Comparison of ENCODE assay signal across 9 cellular contexts in the genomic region with DNA sequence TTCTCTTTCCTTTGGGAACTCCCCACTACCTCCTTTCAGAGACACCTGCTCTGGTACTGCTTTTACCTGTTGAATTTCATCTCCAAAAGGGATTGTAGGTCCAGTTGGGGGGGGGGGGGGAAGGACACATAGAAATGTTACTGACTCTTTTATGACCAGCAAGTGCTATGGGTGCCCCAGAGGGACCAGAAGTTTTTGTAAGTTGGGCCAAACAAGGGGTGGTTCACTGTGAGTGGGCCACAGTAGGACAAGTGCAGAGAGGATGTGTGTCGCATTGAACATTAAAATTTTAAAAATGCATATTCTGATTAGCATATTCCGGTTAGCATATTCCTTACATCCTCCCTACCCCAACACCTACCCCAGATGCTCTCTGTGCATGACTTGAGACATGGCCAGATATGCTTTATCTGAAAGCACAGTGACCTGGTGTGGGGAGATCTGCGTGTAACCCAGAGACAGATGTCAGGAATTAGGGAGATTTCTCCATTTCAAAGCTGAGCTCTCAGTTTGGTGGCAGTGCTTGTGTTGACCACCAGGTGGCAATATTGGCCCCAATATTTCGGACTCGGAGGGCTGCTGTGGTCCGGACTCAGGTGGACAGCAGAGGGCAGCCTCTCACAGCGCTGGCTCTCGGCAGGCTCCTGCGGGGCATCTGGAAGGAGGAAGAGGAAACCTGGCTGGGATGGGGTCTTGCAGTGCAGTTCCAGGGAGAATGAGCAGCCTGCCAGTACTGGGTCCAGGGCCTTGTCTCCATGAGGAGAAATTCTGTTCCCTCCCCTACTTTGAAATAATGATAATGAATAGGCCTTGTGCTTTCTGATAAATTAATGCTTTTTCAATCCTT. TPM values are rescaled to one million over a fixed set of nuclear protein-coding genes. Genes with fewer than 3 reads are reported as not detected.
A peak's percentile ranks its signal among the peaks of the same experiment; 100 is the strongest.
DNase-seq lines count a peak whose midpoint lies in the region; ATAC-seq and TF ChIP-seq lines count a peak whose summit lies in the region.
"Had no signal": no experiment of that assay in that cellular context is flagged by ENCODE, and none has a peak within 500 bp of the region (broad histone marks: within the 10 kb centered on the region; RNA-seq: fewer than 3 reads in every experiment).

No MANE protein-coding gene starts in this region.

- no peak overlapping the region for H3K27ac ChIP-seq in thyroid gland

- H3K27ac Mint-ChIP-seq in HFFc6 (peak overlapping the region; percentile 71), osteocyte (ENCODE audit: unreplicated experiment) (no peak overlapping the region)
- H3K27ac Mint-ChIP-seq in activated naive CD4-positive, alpha-beta T cell treated with anti-CD3 and anti-CD28 coated beads, Interleukin-2, amount 10 ng/mL, durations not matched to agents 7 days and 5 days, result peak overlapping the region; percentile 98

- H3K4me3 Mint-ChIP-seq in HFFc6, result peak overlapping the region; percentile 16
- peak overlapping the region; percentile 38 for H3K4me3 Mint-ChIP-seq in activated naive CD4-positive, alpha-beta T cell treated with anti-CD3 and anti-CD28 coated beads, Interleukin-2, amount 10 ng/mL, durations not matched to agents 7 days and 5 days
- no peak overlapping the region for H3K4me3 Mint-ChIP-seq in osteocyte (ENCODE audit: unreplicated experiment)

- no peak overlapping the region for H3K4me3 ChIP-seq in thyroid gland (replicated peaks in 1 of 3)

- CTCF ChIA-PET in activated naive CD4-positive, alpha-beta T cell treated with anti-CD3 and anti-CD28 coated beads, Interleukin-2, amount 10 ng/mL, durations not matched to agents 7 days and 5 days (lab: Charles Lee), result interaction anchor here (0.5 to 10.4 kb wide), 45 partner anchors 9 to 960 kb away, joined by 3 to 264 read pairs (median 4); partner anchors contain the start of genes ACIN1, C14orf119, HOMEZ and SLC7A8

- peak; percentile 96 for ATAC-seq in SK-N-SH treated with all-trans-retinoic acid at 6 μM for 48 hours

- TF ChIP-seq CTCF in HFFc6 (IDR thresholded peaks at IDR 0.05) (peak; percentile 100), osteocyte (IDR thresholded peaks at IDR 0.05) (peak; percentile 100), thyroid gland (IDR thresholded peaks at IDR 0.05) (peak; percentile 96 to 100 (median 100))

- H3K36me3 ChIP-seq in thyroid gland, result no peaks in the 10 kb centered on the region

- in situ Hi-C loops in G401 (cut with HindIII; ENCODE audit: low sequenced_read_pairs), result no loop called here

- TF ChIP-seq POLR2A in thyroid gland (IDR thresholded peaks at IDR 0.05), result no peak

- H3K9me3 Mint-ChIP-seq in HFFc6 (no peaks in the 10 kb centered on the region), osteocyte (ENCODE audit: unreplicated experiment) (no peaks in the 10 kb centered on the region)
- H3K9me3 Mint-ChIP-seq in activated naive CD4-positive, alpha-beta T cell treated with anti-CD3 and anti-CD28 coated beads, Interleukin-2, amount 10 ng/mL, durations not matched to agents 7 days and 5 days, result no peaks in the 10 kb centered on the region

- intact Hi-C loops in thyroid gland (cut with DNase I), result loop anchor here (2.0 to 10.0 kb wide), 2 partner anchors 68 to 174 kb away; no protein-coding TSS in a partner anchor

- DNase-seq in G401 (ENCODE audit: low spot score) (peak; percentile 90), HFFc6 (peak; percentile 76), NCI-H128 (lab: John Stamatoyannopoulos, UW; ENCODE audit: unreplicated experiment) (peak; percentile 76), germinal center (ENCODE audit: low spot score) (peak; percentile 89), osteocyte (ENCODE audit: extremely low spot score, unreplicated experiment) (peak; percentile 94), thyroid gland (peak; percentile 88 to 91)
- peak; percentile 89 for DNase-seq in activated naive CD4-positive, alpha-beta T cell treated with anti-CD3 and anti-CD28 coated beads, Interleukin-2, amount 10 ng/mL, durations not matched to agents 7 days and 5 days

- 21 to 31% methylated on average over 6 to 9 of the region's 9 CpGs for WGBS in thyroid gland, 2 donors

- no peaks in the 10 kb centered on the region for H3K9me3 ChIP-seq in thyroid gland

- H3K36me3 Mint-ChIP-seq in HFFc6 (ENCODE audit: low read depth), result no peaks in the 10 kb centered on the region
- H3K36me3 Mint-ChIP-seq in activated naive CD4-positive, alpha-beta T cell treated with anti-CD3 and anti-CD28 coated beads, Interleukin-2, amount 10 ng/mL, durations not matched to agents 7 days and 5 days, result no peaks in the 10 kb centered on the region
- H3K36me3 Mint-ChIP-seq in osteocyte (ENCODE audit: unreplicated experiment), result no peaks in the 10 kb centered on the region

- peaks cover 0 to 14% of the 10 kb centered on the region in 2 donors for H3K4me1 ChIP-seq in thyroid gland

- H3K4me1 Mint-ChIP-seq in HFFc6 (ENCODE audit: low read depth) (peaks cover 66% of the 10 kb centered on the region), osteocyte (ENCODE audit: unreplicated experiment) (peaks cover 9% of the 10 kb centered on the region)
- H3K4me1 Mint-ChIP-seq in activated naive CD4-positive, alpha-beta T cell treated with anti-CD3 and anti-CD28 coated beads, Interleukin-2, amount 10 ng/mL, durations not matched to agents 7 days and 5 days, result peaks cover 37% of the 10 kb centered on the region

- H3K27me3 Mint-ChIP-seq in HFFc6 (ENCODE audit: insufficient read depth) (peaks cover 2% of the 10 kb centered on the region), osteocyte (ENCODE audit: unreplicated experiment) (peaks cover 13% of the 10 kb centered on the region)
- H3K27me3 Mint-ChIP-seq in activated naive CD4-positive, alpha-beta T cell treated with anti-CD3 and anti-CD28 coated beads, Interleukin-2, amount 10 ng/mL, durations not matched to agents 7 days and 5 days, result peaks cover 21% of the 10 kb centered on the region

- H3K27me3 ChIP-seq in thyroid gland, result no peaks in the 10 kb centered on the region

TF ChIP-seq in SK-N-SH treated with all-trans-retinoic acid at 6 μM for 48 hours, 23 proteins besides CTCF, POLR2A, EP300 and RAD21:
- TF ChIP-seq ARNTL (CRISPR knock-in tag; IDR thresholded peaks at IDR 0.05; ENCODE audit: borderline replicate concordance, low read depth), result no peak
- TF ChIP-seq ISL1 (CRISPR knock-in tag; IDR thresholded peaks at IDR 0.05), result no peak
- TF ChIP-seq TOX (CRISPR knock-in tag; IDR thresholded peaks at IDR 0.05; ENCODE audit: borderline replicate concordance), result no peak
- no peak for TF ChIP-seq BACH2 (CRISPR knock-in tag; IDR thresholded peaks at IDR 0.05; ENCODE audit: borderline replicate concordance)
- no peak for TF ChIP-seq CSDC2 (CRISPR knock-in tag; IDR thresholded peaks at IDR 0.05)
- TF ChIP-seq, protein P1, sequence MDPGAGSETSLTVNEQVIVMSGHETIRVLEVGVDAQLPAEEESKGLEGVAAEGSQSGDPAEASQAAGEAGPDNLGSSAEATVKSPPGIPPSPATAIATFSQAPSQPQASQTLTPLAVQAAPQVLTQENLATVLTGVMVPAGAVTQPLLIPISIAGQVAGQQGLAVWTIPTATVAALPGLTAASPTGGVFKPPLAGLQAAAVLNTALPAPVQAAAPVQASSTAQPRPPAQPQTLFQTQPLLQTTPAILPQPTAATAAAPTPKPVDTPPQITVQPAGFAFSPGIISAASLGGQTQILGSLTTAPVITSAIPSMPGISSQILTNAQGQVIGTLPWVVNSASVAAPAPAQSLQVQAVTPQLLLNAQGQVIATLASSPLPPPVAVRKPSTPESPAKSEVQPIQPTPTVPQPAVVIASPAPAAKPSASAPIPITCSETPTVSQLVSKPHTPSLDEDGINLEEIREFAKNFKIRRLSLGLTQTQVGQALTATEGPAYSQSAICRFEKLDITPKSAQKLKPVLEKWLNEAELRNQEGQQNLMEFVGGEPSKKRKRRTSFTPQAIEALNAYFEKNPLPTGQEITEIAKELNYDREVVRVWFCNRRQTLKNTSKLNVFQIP (CRISPR knock-in tag; IDR thresholded peaks at IDR 0.05; ENCODE audit: borderline replicate concordance, low read depth), result no peak
- TF ChIP-seq TCF4 (CRISPR knock-in tag; IDR thresholded peaks at IDR 0.05; ENCODE audit: borderline replicate concordance), result no peak; the same call in 1 of the 2 replicates
- TF ChIP-seq ZNF70 (CRISPR knock-in tag; IDR thresholded peaks at IDR 0.05), result no peak
- TF ChIP-seq, protein P2, sequence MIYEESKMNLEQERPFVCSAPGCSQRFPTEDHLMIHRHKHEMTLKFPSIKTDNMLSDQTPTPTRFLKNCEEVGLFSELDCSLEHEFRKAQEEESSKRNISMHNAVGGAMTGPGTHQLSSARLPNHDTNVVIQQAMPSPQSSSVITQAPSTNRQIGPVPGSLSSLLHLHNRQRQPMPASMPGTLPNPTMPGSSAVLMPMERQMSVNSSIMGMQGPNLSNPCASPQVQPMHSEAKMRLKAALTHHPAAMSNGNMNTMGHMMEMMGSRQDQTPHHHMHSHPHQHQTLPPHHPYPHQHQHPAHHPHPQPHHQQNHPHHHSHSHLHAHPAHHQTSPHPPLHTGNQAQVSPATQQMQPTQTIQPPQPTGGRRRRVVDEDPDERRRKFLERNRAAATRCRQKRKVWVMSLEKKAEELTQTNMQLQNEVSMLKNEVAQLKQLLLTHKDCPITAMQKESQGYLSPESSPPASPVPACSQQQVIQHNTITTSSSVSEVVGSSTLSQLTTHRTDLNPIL (CRISPR knock-in tag; IDR thresholded peaks at IDR 0.05; ENCODE audit: low read depth), result no peak
- no peak for TF ChIP-seq RARB (CRISPR knock-in tag; IDR thresholded peaks at IDR 0.05)
- TF ChIP-seq OSR1 (CRISPR knock-in tag; IDR thresholded peaks at IDR 0.05), result no peak
- no peak for TF ChIP-seq ZNF565 (CRISPR knock-in tag; conservative IDR thresholded peaks at IDR 0.05; ENCODE audit: low read depth)
- TF ChIP-seq SNAI2 (CRISPR knock-in tag; IDR thresholded peaks at IDR 0.05), result no peak

RNA-seq across cellular contexts. Expression of gene CEBPE, which starts 1.6 kb away (rescaled TPM):
- not detected in 2 replicates for total RNA-seq in G401 (2014; rRNA removed; shearing (Covaris generic))
- not detected for total RNA-seq in HFFc6 (2021; fragmentation: NEBNext Ultra II Directional; extraction: Animal tissue kit (Norgen Biotek cat#: 25700))
- total RNA-seq in osteocyte (not detected in 2 replicates), thyroid gland (not detected)
- total RNA-seq: temporal lobe had no signal

RNA-seq across cellular contexts. Expression of gene CIROP, which starts 15.8 kb away (rescaled TPM):
- not detected in 2 replicates for total RNA-seq in G401 (2014; rRNA removed; shearing (Covaris generic))
- total RNA-seq in HFFc6 (2021; fragmentation: NEBNext Ultra II Directional; extraction: Animal tissue kit (Norgen Biotek cat#: 25700)), result not detected
- total RNA-seq in osteocyte, result not detected in 2 replicates
- under 1 TPM in 1 of 4 donors, not detected in 3; 0.11 TPM for total RNA-seq in thyroid gland
- total RNA-seq: temporal lobe had no signal

RNA-seq across cellular contexts. Expression of gene C14orf119, which starts 25.3 kb away (rescaled TPM):
- total RNA-seq in G401 (2014; rRNA removed; shearing (Covaris generic)), result 53.7 and 55.2 TPM in 2 replicates
- 100 to 1,000 TPM in 4 of 6 experiments, 10 to 100 TPM in 2; 85.0 to 117 (median 103) TPM for total RNA-seq in HFFc6 (2021; fragmentation: NEBNext Ultra II Directional; extraction: Animal tissue kit (Norgen Biotek cat#: 25700))
- total RNA-seq in osteocyte (51.8 and 61.3 TPM in 2 replicates), thyroid gland (10 to 100 TPM; 21.3 to 37.1 (median 28.9) TPM)

RNA-seq across cellular contexts. Expression of gene ACIN1, which starts 25.7 kb away (rescaled TPM):
- 80.3 and 95.3 TPM in 2 replicates for total RNA-seq in G401 (2014; rRNA removed; shearing (Covaris generic))
- 100 to 1,000 TPM; 128 to 150 (median 142) TPM for total RNA-seq in HFFc6 (2021; fragmentation: NEBNext Ultra II Directional; extraction: Animal tissue kit (Norgen Biotek cat#: 25700))
- total RNA-seq in osteocyte (219 and 241 TPM in 2 replicates), thyroid gland (100 to 1,000 TPM; 143 to 195 (median 152) TPM)
